13 cellular contexts compared by ENCODE assay signal in the genomic region with DNA sequence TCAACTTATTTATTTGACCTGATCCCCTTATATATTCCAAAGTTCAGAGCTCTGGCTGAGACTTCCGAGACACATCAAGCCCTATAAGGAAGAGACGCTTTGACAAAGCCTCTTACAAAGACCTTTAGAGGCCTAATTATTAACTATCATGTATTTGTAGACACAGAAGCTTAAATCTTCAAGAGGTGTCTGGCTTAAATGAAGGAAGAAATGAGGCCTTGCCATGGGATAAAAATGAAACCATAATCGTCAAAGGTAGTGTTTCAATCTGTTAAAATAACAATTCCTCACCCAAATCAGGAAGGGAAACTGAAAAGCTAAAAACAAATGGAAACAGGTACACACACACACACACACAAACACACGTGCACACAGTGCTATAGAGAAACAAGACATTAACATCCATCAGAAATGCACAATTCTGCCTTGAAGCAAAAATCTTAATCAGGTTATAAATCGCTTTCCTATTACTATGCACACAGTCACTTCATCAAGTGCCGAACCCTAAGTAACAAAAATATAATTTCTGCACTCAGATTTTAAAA. TPM values are rescaled to one million over a fixed set of nuclear protein-coding genes. Genes with fewer than 3 reads are reported as not detected.
DNase-seq lines count a peak whose midpoint lies in the region; ATAC-seq and TF ChIP-seq lines count a peak whose summit lies in the region.
"Had no signal": no experiment of that assay in that cellular context is flagged by ENCODE, and none has a peak within 500 bp of the region (broad histone marks: within the 10 kb centered on the region; RNA-seq: fewer than 3 reads in every experiment).

No MANE protein-coding gene starts in this region.

- intact Hi-C loops in heart left ventricle (cut with DNase I) (no loop called here), Right ventricle myocardium superior (cut with DNase I) (no loop called here), dorsolateral prefrontal cortex (cut with DNase I) (no loop called here), vagina (cut with DNase I) (no loop called here)

- no peaks in the 10 kb centered on the region for H3K27me3 Mint-ChIP-seq in nephron (ENCODE audit: low read depth)

- H3K4me3 Mint-ChIP-seq in nephron: no peak overlapping the region
- H3K4me3 Mint-ChIP-seq: T-helper 1 cell treated with Interleukin-12 subunit alpha and Interleukin-12 subunit beta and Interleukin-4 antibody, amounts not matched to agents 30 μg/mL and 1 μg/mL, for 36 hours had no signal

- H3K4me1 ChIP-seq in heart left ventricle: peaks cover 7 to 76% (median 49%) of the 10 kb centered on the region in 12 donors
- peaks cover 41% of the 10 kb centered on the region for H3K4me1 ChIP-seq in vagina

- peak overlapping the region; percentile 85 to 94 (median 86) for H3K27ac Mint-ChIP-seq in nephron

- H3K36me3 ChIP-seq in heart left ventricle: peaks cover 0 to 50% (median 20%) of the 10 kb centered on the region in 9 donors
- H3K36me3 ChIP-seq in vagina: peaks cover 0 to 7% of the 10 kb centered on the region in 2 donors

- TF ChIP-seq POLR2A in heart left ventricle (IDR thresholded peaks at IDR 0.05) (no peak), vagina (IDR thresholded peaks at IDR 0.05) (no peak)

- ATAC-seq in heart left ventricle: no peak
- no peak for ATAC-seq in Right ventricle myocardium superior (ENCODE audit: poor library complexity)

- WGBS in heart left ventricle, 4 donors: 70 to 79% (median 74%) methylated on average over 6 of the region's 6 CpGs

- peak overlapping the region in 11 of 12 donors; percentile 18 to 87 (median 71) for H3K27ac ChIP-seq in heart left ventricle
- peak overlapping the region in 33 of 59 donors; percentile 1 to 64 (median 38) for H3K27ac ChIP-seq in dorsolateral prefrontal cortex
- H3K27ac ChIP-seq in vagina: peak overlapping the region; percentile 85

- H3K27me3 ChIP-seq in heart left ventricle: no peaks in the 10 kb centered on the region
- H3K27me3 ChIP-seq in dorsolateral prefrontal cortex: no peaks in the 10 kb centered on the region
- H3K27me3 ChIP-seq in vagina: no peaks in the 10 kb centered on the region
- H3K27me3 ChIP-seq: brain microvascular endothelial cell had no signal

- no peaks in the 10 kb centered on the region for H3K9me3 Mint-ChIP-seq in nephron
- H3K9me3 Mint-ChIP-seq: T-helper 1 cell treated with Interleukin-12 subunit alpha and Interleukin-12 subunit beta and Interleukin-4 antibody, amounts not matched to agents 30 μg/mL and 1 μg/mL, for 36 hours had no signal

- no peak for TF ChIP-seq CTCF in heart left ventricle (IDR thresholded peaks at IDR 0.05)
- no peak for TF ChIP-seq CTCF in dorsolateral prefrontal cortex (IDR thresholded peaks at IDR 0.05 in 54 of 56, conservative IDR thresholded peaks at IDR 0.05 in 2 of 56; ENCODE audit: low read depth in 1 of 56, partially characterized antibody in 56 of 56)
- TF ChIP-seq CTCF in nephron (IDR thresholded peaks at IDR 0.05; ENCODE audit: unreplicated experiment in 3 of 3): no peak
- no peak for TF ChIP-seq CTCF in vagina (IDR thresholded peaks at IDR 0.05)

- peaks cover 0 to 6% (median 0%) of the 10 kb centered on the region in 12 donors for H3K9me3 ChIP-seq in heart left ventricle
- H3K9me3 ChIP-seq in vagina: no peaks in the 10 kb centered on the region

- H3K4me1 Mint-ChIP-seq in nephron: peaks cover 54% of the 10 kb centered on the region

- peaks cover 39% of the 10 kb centered on the region for H3K36me3 Mint-ChIP-seq in nephron (ENCODE audit: low read depth)

- H3K4me3 ChIP-seq in heart left ventricle: no peak overlapping the region
- H3K4me3 ChIP-seq in dorsolateral prefrontal cortex: peak overlapping the region in 1 of 59 donors; percentile 18
- no peak overlapping the region for H3K4me3 ChIP-seq in vagina

- no peak for DNase-seq in heart left ventricle
- no peak for DNase-seq in Right ventricle myocardium superior
- DNase-seq in dorsolateral prefrontal cortex: no peak
- no peak for DNase-seq in vagina (ENCODE audit: extremely low spot score in 2 of 2)
- no peak for DNase-seq in AG08396 (ENCODE audit: low spot score)
- no peak for DNase-seq in activated CD8-positive, alpha-beta memory T cell treated with anti-CD3 and anti-CD28 coated beads for 24 hours
- no peak for DNase-seq in NCI-H2081 treated with DMSO at 0.1 percent for 48 hours (lab: John Stamatoyannopoulos, UW)
- DNase-seq: brain microvascular endothelial cell; left ventricle myocardium superior; NCI-H1105 treated with DMSO at 0.1 percent for 48 hours; NK-92 treated with Interleukin-12 subunit alpha and Interleukin-12 subunit beta, amount 100 ng/mL, for 24 hours had no signal

RNA-seq across cellular contexts. Expression of a gene that starts 50.2 kb away (rescaled TPM):
- total RNA-seq in heart left ventricle: 10 to 100 TPM; 20.8 to 84.7 (median 63.1) TPM
- polyA plus RNA-seq in heart left ventricle: 10 to 100 TPM; 13.6 to 32.3 TPM
- total RNA-seq in Right ventricle myocardium superior: 40.2 TPM
- total RNA-seq in dorsolateral prefrontal cortex: 100 to 1,000 TPM in 14 of 120 experiments, 10 to 100 TPM in 106; 55.3 to 116 (median 83.1) TPM
- 51.3 TPM for total RNA-seq in vagina
